19 cellular contexts compared by ENCODE assay signal in the genomic region with DNA sequence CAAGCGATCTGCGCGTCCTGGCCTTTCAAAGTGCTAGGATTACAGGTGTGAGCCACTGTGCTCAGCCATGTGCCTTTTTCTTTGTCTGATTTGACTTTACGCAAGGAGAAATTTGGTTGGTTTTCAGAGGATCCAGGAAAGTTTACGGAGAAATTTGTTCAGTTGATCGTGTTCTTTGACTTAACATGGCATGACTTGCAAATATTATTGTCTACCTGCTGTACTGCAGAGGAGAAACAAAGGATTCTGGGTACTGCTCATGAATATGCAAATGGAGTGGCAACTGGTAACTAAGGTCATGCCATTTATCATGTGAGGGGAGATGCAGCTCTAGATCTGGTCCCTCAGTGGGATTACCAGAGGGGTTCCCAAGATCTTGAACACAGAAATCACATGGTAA.
DNase-seq lines count a peak whose midpoint lies in the region; ATAC-seq, FAIRE-seq and TF ChIP-seq lines count a peak whose summit lies in the region.
"Had no signal": no experiment of that assay in that cellular context is flagged by ENCODE, and none has a peak within 500 bp of the region (broad histone marks: within the 10 kb centered on the region; RNA-seq: fewer than 3 reads in every experiment).

No MANE protein-coding gene starts in this region.

- no peak for TF ChIP-seq EP300 in A549 (IDR thresholded peaks at IDR 0.05)
- no peak for TF ChIP-seq EP300 in H1 (IDR thresholded peaks at IDR 0.05; ENCODE audit: borderline replicate concordance in 1 of 2, low read depth in 2 of 2, low read length in 2 of 2)

- H3K23ac ChIP-seq in H1 (ENCODE audit: insufficient read length), result no peak overlapping the region

- no peak overlapping the region for H4K5ac ChIP-seq in H1 (ENCODE audit: insufficient read length, low read depth, low read length)

- H3K79me2 ChIP-seq in GM23338 (replicated peaks; ENCODE audit: insufficient read depth), result no peaks in the 10 kb centered on the region
- no peaks in the 10 kb centered on the region for H3K79me2 ChIP-seq in H1 (ENCODE audit: control insufficient read depth in 1 of 2, insufficient read depth in 2 of 2, low read length in 2 of 2)

- no peak for TF ChIP-seq RAD21 in A549 (conservative IDR thresholded peaks at IDR 0.05 in 1 of 2, IDR thresholded peaks at IDR 0.05 in 1 of 2)
- TF ChIP-seq RAD21 in H1 (IDR thresholded peaks at IDR 0.05 in 1 of 2, conservative IDR thresholded peaks at IDR 0.05 in 1 of 2; ENCODE audit: low read depth in 2 of 2, low read length in 2 of 2), result no peak

- no peaks in the 10 kb centered on the region for H3K27me3 ChIP-seq in GM23338 (ENCODE audit: insufficient read depth)
- no peaks in the 10 kb centered on the region for H3K27me3 ChIP-seq in H1 (replicated peaks in 1 of 4; ENCODE audit: control insufficient read depth in 3 of 4, extremely low read depth in 1 of 4, insufficient read depth in 3 of 4, low read length in 3 of 4)
- H3K27me3 ChIP-seq: BLaER1 had no signal

- H3K4me3 ChIP-seq in A549 (no peak overlapping the region), GM23338 (no peak overlapping the region), NB4 (ENCODE audit: low read depth, low read length) (no peak overlapping the region), H1 (ENCODE audit: extremely low read depth in 1 of 4, insufficient read depth in 2 of 4, low read depth in 3 of 4, low read length in 4 of 4) (no peak overlapping the region)
- H3K4me3 ChIP-seq: BLaER1 had no signal

- H4K20me1 ChIP-seq in GM23338 (replicated peaks; ENCODE audit: insufficient read depth), result no peaks in the 10 kb centered on the region
- no peaks in the 10 kb centered on the region for H4K20me1 ChIP-seq in H1 (replicated peaks in 1 of 2; ENCODE audit: control insufficient read depth in 1 of 2, insufficient read depth in 2 of 2, low read length in 2 of 2)
- H4K20me1 ChIP-seq: BLaER1 had no signal

- H3K4me2 ChIP-seq in A549, result no peak overlapping the region
- no peak overlapping the region for H3K4me2 ChIP-seq in GM23338
- no peak overlapping the region for H3K4me2 ChIP-seq in H1 (ENCODE audit: insufficient read depth in 1 of 2, low read depth in 2 of 2, low read length in 2 of 2)
- H3K4me2 ChIP-seq: BLaER1 had no signal

- no peak overlapping the region for H2BK15ac ChIP-seq in H1 (ENCODE audit: low read length)

- TF ChIP-seq CTCF in A549 (IDR thresholded peaks at IDR 0.05) (no peak), GM23338 (conservative IDR thresholded peaks at IDR 0.05; ENCODE audit: low read depth in 2 of 2) (no peak), NB4 (IDR thresholded peaks at IDR 0.05; ENCODE audit: low read depth, low read length) (no peak), H1 (IDR thresholded peaks at IDR 0.05; ENCODE audit: control extremely low read depth in 1 of 3, insufficient read depth in 1 of 3, low read depth in 1 of 3, low read length in 3 of 3) (no peak), RWPE1 (conservative IDR thresholded peaks at IDR 0.05; ENCODE audit: low read depth) (no peak)

- no peaks in the 10 kb centered on the region for H3K9me3 ChIP-seq in A549
- H3K9me3 ChIP-seq in H1 (ENCODE audit: insufficient read depth in 2 of 2, low read depth in 1 of 2, low read length in 1 of 2), result no peaks in the 10 kb centered on the region
- H3K9me3 ChIP-seq: BLaER1, Caco-2 had no signal

- H3K4me1 ChIP-seq in A549, result no peaks in the 10 kb centered on the region
- peaks cover 3% of the 10 kb centered on the region; the same call in 1 of the 2 replicates for H3K4me1 ChIP-seq in GM23338 (ENCODE audit: insufficient read depth)
- no peaks in the 10 kb centered on the region for H3K4me1 ChIP-seq in H1 (replicated peaks in 1 of 4; ENCODE audit: control insufficient read depth in 3 of 4, insufficient read depth in 4 of 4, low read length in 3 of 4)

- WGBS in A549 (ENCODE audit: missing lambda C conversion rate), result 82% methylated on average over 6 of the region's 6 CpGs
- WGBS in H1 (ENCODE audit: extremely low coverage in 1 of 2, insufficient coverage in 1 of 2, insufficient read length in 1 of 2, insufficient replicate concordance in 2 of 2, low coverage in 1 of 2, low lambda C conversion rate in 2 of 2, missing lambda C conversion rate in 1 of 2), 2 experiments, result 96% methylated on average over 6 of the region's 6 CpGs; no CpG with 5 or more reads in 1 of the 2 experiments

- POLR2A ChIA-PET in A549 (lab: Yijun Ruan, JAX), result no interaction called here
- POLR2A ChIA-PET in H1 (lab: Charles Lee; ENCODE audit: partially characterized antibody), result no interaction called here
- POLR2A ChIA-PET in RWPE1 (lab: Yijun Ruan, JAX; ENCODE audit: low non-redundant PET), result no interaction called here

- H2AFZ ChIP-seq in GM23338 (peak overlapping the region; percentile 98), H1 (ENCODE audit: low read length) (peak overlapping the region; percentile 69; the same call in 1 of the 2 replicates)

- no peak overlapping the region for H2BK5ac ChIP-seq in H1 (ENCODE audit: low read depth, low read length)

- H3K36me3 ChIP-seq in GM23338 (ENCODE audit: insufficient read depth) (no peaks in the 10 kb centered on the region), H1 (ENCODE audit: control insufficient read depth in 2 of 4, insufficient read depth in 4 of 4, low read length in 3 of 4) (no peaks in the 10 kb centered on the region)
- H3K36me3 ChIP-seq: BLaER1 had no signal

- CTCF ChIA-PET in A549 (lab: Yijun Ruan, JAX) (interaction anchor here (1.5 kb wide), 1 partner anchor 11 kb away, joined by 3 read pairs; no protein-coding TSS in a partner anchor), H1 (lab: Charles Lee; ENCODE audit: partially characterized antibody) (interaction anchor here (0.7 to 0.9 kb wide), 2 partner anchors 8 to 11 kb away, joined by 3 read pairs; no protein-coding TSS in a partner anchor), RWPE1 (lab: Yijun Ruan, JAX) (interaction anchor here (0.6 kb wide), 1 partner anchor 648 kb away, joined by 3 read pairs; no protein-coding TSS in a partner anchor)

- no peak overlapping the region for H3K4me3 Mint-ChIP-seq in GM23338
- H3K4me3 Mint-ChIP-seq: B cell; CD4-positive, CD25-positive, alpha-beta regulatory T cell; CD8-positive, alpha-beta T cell had no signal

- no peak overlapping the region for H2AK5ac ChIP-seq in H1 (ENCODE audit: low read depth, low read length)

- no peak overlapping the region for H3K4ac ChIP-seq in H1 (replicated peaks; ENCODE audit: insufficient read length, low read depth, low read length)

- H3K4me1 Mint-ChIP-seq in GM23338, result peaks cover 12% of the 10 kb centered on the region; the same call in 2 of the 3 replicates
- H3K4me1 Mint-ChIP-seq: B cell; CD4-positive, CD25-positive, alpha-beta regulatory T cell had no signal

- H3K9me3 Mint-ChIP-seq in GM23338, result no peaks in the 10 kb centered on the region
- H3K9me3 Mint-ChIP-seq: CD4-positive, CD25-positive, alpha-beta regulatory T cell; CD8-positive, alpha-beta T cell had no signal

- no peak overlapping the region for H4K8ac ChIP-seq in H1 (ENCODE audit: extremely low read depth, insufficient read depth, low read length)

- FAIRE-seq in A549 (lab: Jason Lieb, UNC) (no peak), H1 (lab: Jason Lieb, UNC) (no peak)
- FAIRE-seq: G401.6 had no signal

- ATAC-seq in A549, result no peak
- ATAC-seq in GM23338, result no peak
- ATAC-seq in GM18867 (IDR thresholded peaks at IDR 0.05; ENCODE audit: unreplicated experiment), result no peak
- ATAC-seq: CD8-positive, alpha-beta T cell; HCT116 had no signal

- H3K36me3 Mint-ChIP-seq in GM23338 (ENCODE audit: low read depth), result no peaks in the 10 kb centered on the region
- H3K36me3 Mint-ChIP-seq: CD4-positive, CD25-positive, alpha-beta regulatory T cell; CD8-positive, alpha-beta T cell had no signal

- no peaks in the 10 kb centered on the region for H3K23me2 ChIP-seq in H1 (ENCODE audit: low read depth, low read length)

- no peak overlapping the region for H2BK20ac ChIP-seq in H1 (ENCODE audit: low read length)

- H3K79me1 ChIP-seq in H1 (ENCODE audit: low read depth, low read length), result no peaks in the 10 kb centered on the region

- H3K27ac Mint-ChIP-seq in GM23338, result no peak overlapping the region
- H3K27ac Mint-ChIP-seq: B cell; CD4-positive, CD25-positive, alpha-beta regulatory T cell; CD8-positive, alpha-beta T cell had no signal

- TF ChIP-seq POLR2A in A549 (IDR thresholded peaks at IDR 0.05; ENCODE audit: low read length) (no peak), NB4 (IDR thresholded peaks at IDR 0.05; ENCODE audit: extremely low read depth, insufficient read length) (no peak), H1 (IDR thresholded peaks at IDR 0.05; ENCODE audit: control extremely low read depth in 1 of 2, low read depth in 2 of 2, low read length in 2 of 2) (no peak)

- DNase-seq in A549 (ENCODE audit: low read depth in 1 of 2, low spot score in 1 of 2) (no peak), GM23338 (ENCODE audit: low spot score) (no peak), NB4 (ENCODE audit: low read depth) (peak; percentile 15), H1 (ENCODE audit: low read depth in 1 of 2, low spot score in 2 of 2) (no peak), NCI-H2029 treated with DMSO at 0.1 percent for 48 hours (lab: John Stamatoyannopoulos, UW) (no peak), RWPE1 (ENCODE audit: low spot score) (no peak)
- DNase-seq: Caco-2; CD4-positive, CD25-positive, alpha-beta regulatory T cell; CD8-positive, alpha-beta T cell; DMS153; DND-41; GOT3; H7 had no signal

- no peak overlapping the region for H3K9ac ChIP-seq in H1 (replicated peaks in 1 of 4; ENCODE audit: extremely low read depth in 1 of 4, low read depth in 3 of 4, low read length in 3 of 4)
- H3K9ac ChIP-seq: BLaER1 had no signal

- H3K56ac ChIP-seq in H1 (replicated peaks; ENCODE audit: insufficient read length, low read depth, low read length), result no peak overlapping the region

- H3F3A ChIP-seq in GM23338 (replicated peaks; ENCODE audit: low read depth), result no peaks in the 10 kb centered on the region

- H3K27me3 Mint-ChIP-seq in GM23338 (ENCODE audit: insufficient read depth, low read depth, poor library complexity), result peaks cover 2% of the 10 kb centered on the region

- no peak overlapping the region for H3K14ac ChIP-seq in H1 (ENCODE audit: insufficient read length)

- H4K91ac ChIP-seq in H1 (replicated peaks; ENCODE audit: insufficient read length, low read length), result no peak overlapping the region

- no peak overlapping the region for H3K27ac ChIP-seq in A549
- H3K27ac ChIP-seq in GM23338 (ENCODE audit: low read depth), result no peak overlapping the region
- H3K27ac ChIP-seq in H1 (ENCODE audit: low read depth, low read length), result no peak overlapping the region
- no peak overlapping the region for H3K27ac ChIP-seq in RWPE1
- H3K27ac ChIP-seq: BLaER1, C4-2B had no signal

- peaks cover 27% of the 10 kb centered on the region for H3K9me2 ChIP-seq in GM23338 (ENCODE audit: insufficient read depth)

- H2BK12ac ChIP-seq in H1 (ENCODE audit: low read depth, low read length), result no peak overlapping the region

- H3K18ac ChIP-seq in H1 (ENCODE audit: extremely low read depth, low read length), result no peak overlapping the region

- no peak overlapping the region for H2BK120ac ChIP-seq in H1 (replicated peaks; ENCODE audit: low read depth, low read length)

TF ChIP-seq in A549, 52 proteins besides CTCF, POLR2A, EP300 and RAD21 (continues in another document):
- TF ChIP-seq NFE2L2 (conservative IDR thresholded peaks at IDR 0.05; ENCODE audit: low read length), result peak; percentile 83

TF ChIP-seq in H1, 55 proteins besides CTCF, POLR2A, EP300 and RAD21 (continues in another document):
- no peak for TF ChIP-seq EGR1 (IDR thresholded peaks at IDR 0.05; ENCODE audit: borderline replicate concordance, low read depth, low read length)

Comparison
In these comparisons a context has a peak if more than half of its experiments do, and no peak if none do; other contexts are left out.
1. Of the 18 proteins assayed by ChIP-seq in both H1 and A549: peak only in H1: E2F6; only in A549: none; in both: none; in neither: 17.